Comparison of ENCODE assay signal across 8 cellular contexts in the genomic region with DNA sequence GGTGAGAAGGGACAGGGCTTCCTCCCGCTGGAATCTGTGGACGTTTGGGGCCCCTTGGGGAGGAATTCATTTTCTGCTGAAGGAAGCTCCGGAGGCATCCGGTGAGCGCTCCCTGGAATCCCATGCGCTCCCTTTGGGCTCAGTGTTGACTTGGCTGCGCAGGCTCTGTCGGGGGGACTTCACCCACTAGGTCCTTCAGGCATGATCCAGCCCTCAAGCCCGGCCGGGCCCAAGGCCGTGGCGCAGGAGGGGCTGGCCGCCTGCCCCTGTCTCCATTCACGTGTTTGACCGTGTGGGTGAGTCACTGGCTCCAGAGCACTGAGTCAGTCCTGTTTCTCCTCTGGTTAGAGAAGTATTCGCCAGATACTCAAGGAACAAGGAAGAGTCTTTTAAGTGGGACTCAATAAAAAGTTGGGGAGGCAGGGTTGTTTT. TPM values are rescaled to one million over a fixed set of nuclear protein-coding genes. Genes with fewer than 3 reads are reported as not detected.
DNase-seq lines count a peak whose midpoint lies in the region; ATAC-seq and TF ChIP-seq lines count a peak whose summit lies in the region.

No MANE protein-coding gene starts in this region.

- peak overlapping the region; percentile 86 for H2AK5ac ChIP-seq in trophoblast cell (ENCODE audit: low read length)

- peak overlapping the region; percentile 99 for H3K9ac ChIP-seq in trophoblast cell (ENCODE audit: low read length)

- H3K27ac ChIP-seq in left ventricle myocardium inferior (replicated peaks) = peak overlapping the region; percentile 82
- peak overlapping the region; percentile 85 for H3K27ac ChIP-seq in trophoblast cell (ENCODE audit: low read depth, low read length)

- peak overlapping the region; percentile 69 for H3K14ac ChIP-seq in trophoblast cell (ENCODE audit: low read length)

- ATAC-seq in HG02798 (IDR thresholded peaks at IDR 0.05; ENCODE audit: poor library complexity, unreplicated experiment) (no peak), HG02870 (IDR thresholded peaks at IDR 0.05; ENCODE audit: unreplicated experiment) (no peak), GM18505 (IDR thresholded peaks at IDR 0.05; ENCODE audit: unreplicated experiment) (no peak)

- intact Hi-C loops in left ventricle myocardium inferior (cut with micrococcal nuclease) = no loop called here

- peaks cover 79% of the 10 kb centered on the region for H3K4me1 ChIP-seq in left ventricle myocardium inferior
- H3K4me1 ChIP-seq in trophoblast cell (ENCODE audit: control insufficient read depth in 1 of 2, insufficient read depth in 2 of 2, low read length in 2 of 2) = peaks cover 18 to 26% of the 10 kb centered on the region in 2 experiments

- no peaks in the 10 kb centered on the region for H3K9me3 ChIP-seq in left ventricle myocardium inferior (replicated peaks)
- no peaks in the 10 kb centered on the region for H3K9me3 ChIP-seq in trophoblast cell (ENCODE audit: insufficient read depth, low read depth, low read length)

- no peak for TF ChIP-seq POLR2A in GM18505 (IDR thresholded peaks at IDR 0.05; ENCODE audit: borderline replicate concordance, extremely low read depth, insufficient read depth, insufficient read length)

- H3K4me2 ChIP-seq in trophoblast cell (ENCODE audit: low read length) = peak overlapping the region; percentile 81

- DNase-seq in A172 (ENCODE audit: low spot score) (peak; percentile 94), HK-2 (ENCODE audit: unreplicated experiment) (peak; percentile 87), anterior cingulate cortex (lab: John Stamatoyannopoulos, UW) (peak in 35 of 58 donors; percentile 12 to 72 (median 38)), left ventricle myocardium inferior (peak; percentile 77), trophoblast cell (peak; percentile 90)

- H3K27me3 ChIP-seq in left ventricle myocardium inferior (ENCODE audit: low read depth) (no peaks in the 10 kb centered on the region), trophoblast cell (ENCODE audit: insufficient read depth, low read length) (no peaks in the 10 kb centered on the region)

- no CpG with 5 or more reads among the region's 16 CpGs for WGBS in trophoblast cell (ENCODE audit: extremely low coverage, insufficient coverage, insufficient read length)

- H3K36me3 ChIP-seq in left ventricle myocardium inferior (peaks cover 2% of the 10 kb centered on the region), trophoblast cell (ENCODE audit: control insufficient read depth in 1 of 2, insufficient read depth in 2 of 2, low read length in 2 of 2) (peaks cover 2 to 7% of the 10 kb centered on the region in 2 experiments)

- H3K4me3 ChIP-seq in left ventricle myocardium inferior (peak overlapping the region; percentile 96), trophoblast cell (ENCODE audit: low read depth, low read length) (peak overlapping the region; percentile 99)

- no peak overlapping the region for H2BK12ac ChIP-seq in trophoblast cell (ENCODE audit: low read length)

- peak overlapping the region; percentile 87 for H3K18ac ChIP-seq in trophoblast cell (ENCODE audit: low read length)

- H4K91ac ChIP-seq in trophoblast cell (ENCODE audit: low read depth, low read length) = peak overlapping the region; percentile 94

- no peak for TF ChIP-seq CTCF in left ventricle myocardium inferior (IDR thresholded peaks at IDR 0.05; ENCODE audit: borderline replicate concordance)

- peak overlapping the region; percentile 82 for H4K8ac ChIP-seq in trophoblast cell (ENCODE audit: low read depth, low read length)

- H2BK120ac ChIP-seq in trophoblast cell (ENCODE audit: insufficient read depth, low read length, poor library complexity) = peak overlapping the region; percentile 71

- H2AFZ ChIP-seq in trophoblast cell (ENCODE audit: insufficient read depth, low read length, poor library complexity) = no peak overlapping the region

- H3K79me1 ChIP-seq in trophoblast cell (ENCODE audit: low read length) = peaks cover 16% of the 10 kb centered on the region

- H3K79me2 ChIP-seq in trophoblast cell (ENCODE audit: control insufficient read depth, insufficient read depth, low read length, poor library complexity) = peaks cover 33% of the 10 kb centered on the region

- H2BK5ac ChIP-seq in trophoblast cell (ENCODE audit: low read depth, low read length, poor library complexity) = peak overlapping the region; percentile 67

- peak overlapping the region; percentile 100 for H3K4ac ChIP-seq in trophoblast cell (ENCODE audit: low read depth, low read length)

- no peak overlapping the region for H3K23ac ChIP-seq in trophoblast cell (ENCODE audit: low read length)

- H4K12ac ChIP-seq in trophoblast cell (ENCODE audit: low read depth, low read length) = peak overlapping the region; percentile 67

RNA-seq across cellular contexts. Expression of gene CTTN, which starts 1.4 kb away (rescaled TPM):
- 286 and 305 TPM in 2 replicates for total RNA-seq in A172 (2014; rRNA removed; shearing (Covaris generic))
- 144 TPM for total RNA-seq in left ventricle myocardium inferior
- 197 and 199 TPM in 2 replicates for polyA plus RNA-seq in trophoblast cell (2013)

Comparison
In these comparisons a context has a peak if more than half of its experiments do, and no peak if none do; other contexts are left out.
1. DNase-seq: peak in every context shown above with its lines; median percentile 94 in A172; 90 in trophoblast cell; 87 in HK-2; 77 in left ventricle myocardium inferior; 38 in anterior cingulate cortex.